1 cellular context compared by ENCODE assay signal in genomic region chr14:55139696-55140509, GRCh38.
TF ChIP-seq lines count a peak whose summit lies in the region.

No MANE protein-coding gene starts in this region.

TF ChIP-seq in SK-N-SH treated with all-trans-retinoic acid at 6 μM for 48 hours, 23 proteins besides CTCF, POLR2A, EP300 and RAD21 (continued from another document):
- TF ChIP-seq TSHZ2 (CRISPR knock-in tag; IDR thresholded peaks at IDR 0.05) (no peak), TOX (CRISPR knock-in tag; IDR thresholded peaks at IDR 0.05; ENCODE audit: borderline replicate concordance) (no peak), SNAI2 (CRISPR knock-in tag; IDR thresholded peaks at IDR 0.05) (no peak), ESRRG (CRISPR knock-in tag; IDR thresholded peaks at IDR 0.05) (no peak), BACH2 (CRISPR knock-in tag; IDR thresholded peaks at IDR 0.05; ENCODE audit: borderline replicate concordance) (no peak), ZC3H10 (CRISPR knock-in tag; IDR thresholded peaks at IDR 0.05) (no peak)
